8 cellular contexts compared by ENCODE assay signal in the genomic region with DNA sequence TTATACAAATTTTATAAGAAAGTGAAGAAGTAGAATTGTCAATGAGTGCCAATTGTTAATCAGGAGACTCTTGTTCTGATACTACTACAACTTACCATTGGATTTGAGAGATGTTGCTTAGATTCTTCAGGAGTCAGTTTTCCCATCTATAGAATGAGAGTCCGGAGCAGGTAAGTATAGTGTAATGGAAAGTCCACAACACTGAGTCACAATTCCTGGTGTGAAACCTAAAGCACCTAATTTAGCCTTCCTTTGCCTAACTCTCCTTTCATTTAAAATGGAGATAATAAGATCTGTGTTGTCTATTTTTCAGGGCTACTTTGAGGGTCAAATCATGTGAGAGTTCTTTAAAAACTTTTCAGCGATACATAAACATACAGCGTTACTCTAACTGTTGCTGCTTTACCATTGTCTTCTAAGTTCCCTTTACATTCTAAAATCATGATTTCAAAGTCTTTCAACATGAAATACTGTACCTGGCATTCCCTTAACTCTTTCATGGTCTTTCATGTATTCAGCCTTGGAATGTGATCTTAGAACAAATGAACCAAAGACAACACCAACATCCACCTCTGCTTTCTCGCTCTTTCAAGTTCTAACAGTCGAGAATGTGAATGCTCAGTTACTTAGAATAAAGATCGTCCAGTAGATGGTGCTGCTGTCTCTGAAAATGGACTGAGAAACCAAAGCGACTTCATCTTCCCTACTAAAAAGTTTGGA.
DNase-seq lines count a peak whose midpoint lies in the region; ATAC-seq and TF ChIP-seq lines count a peak whose summit lies in the region.

No MANE protein-coding gene starts in this region.

- H3K4me3 ChIP-seq in HEK293 (ENCODE audit: low read depth, low read length) (no peak overlapping the region), astrocyte of the cerebellum (ENCODE audit: low read depth, low read length) (no peak overlapping the region)

- in situ Hi-C loops in astrocyte of the cerebellum (cut with HindIII; ENCODE audit: low sequenced_read_pairs), result no loop called here

- CTCF ChIA-PET in HEK293 (lab: Yijun Ruan, JAX), result interaction anchor here (0.9 kb wide), 1 partner anchor 153 kb away, joined by 3 read pairs; no protein-coding TSS in a partner anchor

- H3K27ac ChIP-seq in HEK293 (ENCODE audit: extremely low read depth, low read depth, low read length), result no peak overlapping the region

- DNase-seq in ELF-1 (ENCODE audit: low read depth, low spot score) (peak; percentile 59), NCI-H2227 (lab: John Stamatoyannopoulos, UW; ENCODE audit: unreplicated experiment) (peak; percentile 73), astrocyte of the cerebellum (ENCODE audit: low read depth) (peak; percentile 63), left colon (no peak), KG1 (lab: John Stamatoyannopoulos, UW) (no peak)
- DNase-seq in activated CD4-positive, CD25-positive, alpha-beta regulatory T cell treated with anti-CD3 and anti-CD28 coated beads, Interleukin-2, amount 50 U/mL, for 72 hours, result no peak

- H3K4me1 ChIP-seq in HEK293 (ENCODE audit: control insufficient read depth, insufficient read depth, low read length), result no peaks in the 10 kb centered on the region

- TF ChIP-seq CTCF in HEK293 (tag by site-specific recombination; IDR thresholded peaks at IDR 0.05) (peak; percentile 62), astrocyte of the cerebellum (IDR thresholded peaks at IDR 0.05; ENCODE audit: low read depth, low read length, missing control alignments) (peak; percentile 68)

- H3K9me3 ChIP-seq in HEK293 (ENCODE audit: control insufficient read depth, insufficient read depth, low read depth, low read length), result no peaks in the 10 kb centered on the region

- intact Hi-C loops in left colon (cut with DNase I, micrococcal nuclease), result no loop called here

- POLR2A ChIA-PET in HEK293 (lab: Yijun Ruan, JAX), result no interaction called here

- ATAC-seq in left colon (peak; percentile 72), HG02840 (IDR thresholded peaks at IDR 0.05; ENCODE audit: low FRiP score, unreplicated experiment) (no peak)

- no peaks in the 10 kb centered on the region for H3K36me3 ChIP-seq in HEK293 (ENCODE audit: control insufficient read depth in 2 of 2, insufficient read depth in 1 of 2, low read length in 2 of 2)

TF ChIP-seq in HEK293, 187 proteins besides CTCF, POLR2A, EP300 and RAD21:
- peak; percentile 50; the same call in 1 of the 2 replicates for TF ChIP-seq SCRT2 (tag by site-specific recombination; IDR thresholded peaks at IDR 0.05)
- TF ChIP-seq ZNF449 (tag by site-specific recombination; IDR thresholded peaks at IDR 0.05), result no peak
- peak; percentile 29; the same call in 1 of the 2 replicates for TF ChIP-seq ZNF660 (tag by site-specific recombination; IDR thresholded peaks at IDR 0.05)
- TF ChIP-seq ZNF394 (tag by site-specific recombination; IDR thresholded peaks at IDR 0.05; ENCODE audit: borderline replicate concordance), result no peak
- TF ChIP-seq ZNF654 (tag by site-specific recombination; IDR thresholded peaks at IDR 0.05; ENCODE audit: low read depth), result peak; percentile 97
- no peak for TF ChIP-seq ZNF510 (tag by site-specific recombination; IDR thresholded peaks at IDR 0.05; ENCODE audit: insufficient replicate concordance)
- TF ChIP-seq ZNF311 (tag by site-specific recombination; IDR thresholded peaks at IDR 0.05; ENCODE audit: borderline replicate concordance), result no peak
- TF ChIP-seq ZNF600 (tag by site-specific recombination; IDR thresholded peaks at IDR 0.05), result peak; percentile 66

Comparison
In these comparisons a context has a peak if more than half of its experiments do, and no peak if none do; other contexts are left out.
1. DNase-seq: peak in ELF-1 (single experiment), NCI-H2227 (single experiment) and astrocyte of the cerebellum (single experiment); none in left colon (0 of 2), KG1 (single experiment) and activated CD4-positive, CD25-positive, alpha-beta regulatory T cell treated with anti-CD3 and anti-CD28 coated beads, Interleukin-2, amount 50 U/mL, for 72 hours (single experiment).